In genomic region chr10:78529262-78529661, GRCh38 we compare ENCODE assay signal across 17 cellular contexts.
DNase-seq lines count a peak whose midpoint lies in the region; ATAC-seq and TF ChIP-seq lines count a peak whose summit lies in the region.
"Had no signal": no experiment of that assay in that cellular context is flagged by ENCODE, and none has a peak within 500 bp of the region (broad histone marks: within the 10 kb centered on the region; RNA-seq: fewer than 3 reads in every experiment).

No MANE protein-coding gene starts in this region.

- H3K4me1 Mint-ChIP-seq in Calu3 (ENCODE audit: low read depth, unreplicated experiment), result no peaks in the 10 kb centered on the region
- peaks cover 3 to 12% of the 10 kb centered on the region in 2 donors for H3K4me1 Mint-ChIP-seq in stimulated activated naive B cell treated with anti-CD40 and anti-IgM and Interleukin-4, amounts not matched to agents 10 μg/mL and 1 μg/mL and 100 μg/mL, for 72 hours

- no peaks in the 10 kb centered on the region for H3K36me3 ChIP-seq in heart right ventricle
- H3K36me3 ChIP-seq: gastrocnemius medialis, right lobe of liver had no signal

- H3K27ac Mint-ChIP-seq in Calu3 (ENCODE audit: unreplicated experiment), result no peak overlapping the region
- H3K27ac Mint-ChIP-seq in stimulated activated naive B cell treated with anti-CD40 and anti-IgM and Interleukin-4, amounts not matched to agents 10 μg/mL and 1 μg/mL and 100 μg/mL, for 72 hours, result no peak overlapping the region
- H3K27ac Mint-ChIP-seq: CD4-positive, alpha-beta T cell had no signal

- intact Hi-C loops in Calu3 (cut with micrococcal nuclease; ENCODE audit: unreplicated experiment) (loop anchor here (10.0 kb wide), 1 partner anchor 484 kb away; no protein-coding TSS in a partner anchor), heart right ventricle (cut with DNase I) (no loop called here)

- H3K4me3 ChIP-seq in coronary artery, result no peak overlapping the region
- no peak overlapping the region for H3K4me3 ChIP-seq in heart right ventricle
- H3K4me3 ChIP-seq: gastrocnemius medialis, right lobe of liver had no signal

- DNase-seq in Calu3, result no peak
- peak; percentile 58 for DNase-seq in NCI-H1436 (lab: John Stamatoyannopoulos, UW)
- DNase-seq in NCI-H2227 treated with DMSO at 0.1 percent for 48 hours (lab: John Stamatoyannopoulos, UW), result peak; percentile 3
- DNase-seq in coronary artery (ENCODE audit: low spot score), result peak; percentile 12
- no peak for DNase-seq in NCI-H226
- DNase-seq in heart right ventricle, result no peak
- no peak for DNase-seq in stimulated activated naive B cell treated with anti-CD40 and anti-IgM and Interleukin-4, amounts not matched to agents 10 μg/mL and 1 μg/mL and 100 μg/mL, for 72 hours
- DNase-seq: activated CD4-positive, alpha-beta T cell treated with anti-CD3 and anti-CD28 coated beads for 48 hours; activated CD8-positive, alpha-beta memory T cell treated with anti-CD3 and anti-CD28 coated beads, Interleukin-2, amount 50 U/mL, for 48 hours; activated naive CD4-positive, alpha-beta T cell treated with Interleukin-2 at 50 U/mL for 16 hours; CD4-positive, alpha-beta T cell; gastrocnemius medialis; left ventricle myocardium superior; T-helper 9 cell had no signal

- no peaks in the 10 kb centered on the region for H3K9me3 Mint-ChIP-seq in Calu3 (ENCODE audit: low read depth, unreplicated experiment)
- H3K9me3 Mint-ChIP-seq in stimulated activated naive B cell treated with anti-CD40 and anti-IgM and Interleukin-4, amounts not matched to agents 10 μg/mL and 1 μg/mL and 100 μg/mL, for 72 hours, result no peaks in the 10 kb centered on the region
- H3K9me3 Mint-ChIP-seq: CD4-positive, alpha-beta T cell had no signal

- peaks cover 60% of the 10 kb centered on the region for H3K27me3 Mint-ChIP-seq in Calu3 (ENCODE audit: unreplicated experiment)
- H3K27me3 Mint-ChIP-seq in stimulated activated naive B cell treated with anti-CD40 and anti-IgM and Interleukin-4, amounts not matched to agents 10 μg/mL and 1 μg/mL and 100 μg/mL, for 72 hours, result peaks cover 9 to 15% of the 10 kb centered on the region in 2 donors

- H3K4me3 Mint-ChIP-seq in Calu3 (ENCODE audit: low read depth, unreplicated experiment), result peak overlapping the region; percentile 23
- H3K4me3 Mint-ChIP-seq in stimulated activated naive B cell treated with anti-CD40 and anti-IgM and Interleukin-4, amounts not matched to agents 10 μg/mL and 1 μg/mL and 100 μg/mL, for 72 hours, result no peak overlapping the region
- H3K4me3 Mint-ChIP-seq: CD4-positive, alpha-beta T cell had no signal

- CTCF ChIA-PET in Calu3 (lab: Charles Lee), result no interaction called here

- no peaks in the 10 kb centered on the region for H3K36me3 Mint-ChIP-seq in Calu3 (ENCODE audit: insufficient read depth, unreplicated experiment)
- H3K36me3 Mint-ChIP-seq in stimulated activated naive B cell treated with anti-CD40 and anti-IgM and Interleukin-4, amounts not matched to agents 10 μg/mL and 1 μg/mL and 100 μg/mL, for 72 hours, result no peaks in the 10 kb centered on the region

- H3K4me1 ChIP-seq in heart right ventricle, result no peaks in the 10 kb centered on the region
- H3K4me1 ChIP-seq: gastrocnemius medialis had no signal

- no peak overlapping the region for H3K27ac ChIP-seq in coronary artery
- H3K27ac ChIP-seq in heart right ventricle, result no peak overlapping the region
- H3K27ac ChIP-seq: epithelial cell of prostate, gastrocnemius medialis had no signal

- 87% methylated on average over 2 of the region's 2 CpGs for WGBS in heart right ventricle, 2 donors

- no peaks in the 10 kb centered on the region for H3K27me3 ChIP-seq in heart right ventricle
- H3K27me3 ChIP-seq: gastrocnemius medialis, right lobe of liver had no signal

- no peaks in the 10 kb centered on the region for H3K9me3 ChIP-seq in heart right ventricle
- H3K9me3 ChIP-seq: gastrocnemius medialis, right lobe of liver had no signal

- TF ChIP-seq CTCF in Calu3 (IDR thresholded peaks at IDR 0.05; ENCODE audit: unreplicated experiment) (no peak), coronary artery (IDR thresholded peaks at IDR 0.05) (no peak), heart right ventricle (IDR thresholded peaks at IDR 0.05) (no peak)

- ATAC-seq in GM19463 (IDR thresholded peaks at IDR 0.05; ENCODE audit: unreplicated experiment), result no peak
- ATAC-seq in heart right ventricle, result no peak
- no peak for ATAC-seq in stimulated activated naive B cell treated with anti-CD40 and anti-IgM and Interleukin-4, amounts not matched to agents 10 μg/mL and 1 μg/mL and 100 μg/mL, for 72 hours (replicated peaks)
- ATAC-seq: gastrocnemius medialis, left ventricle myocardium superior had no signal

- BruUV-seq in Calu3 (replicated peaks; lab: Mats Ljungman, UMichigan), result no TSS peak

Comparison
In these comparisons a context has a peak if more than half of its experiments do, and no peak if none do; other contexts are left out.
1. DNase-seq: peak in NCI-H1436 (single experiment), NCI-H2227 treated with DMSO at 0.1 percent for 48 hours (single experiment) and coronary artery (single experiment); none in Calu3 (single experiment), NCI-H226 (single experiment), heart right ventricle (0 of 2) and stimulated activated naive B cell treated with anti-CD40 and anti-IgM and Interleukin-4, amounts not matched to agents 10 μg/mL and 1 μg/mL and 100 μg/mL, for 72 hours (single experiment).